1 cellular context compared by ENCODE assay signal in the genomic region with DNA sequence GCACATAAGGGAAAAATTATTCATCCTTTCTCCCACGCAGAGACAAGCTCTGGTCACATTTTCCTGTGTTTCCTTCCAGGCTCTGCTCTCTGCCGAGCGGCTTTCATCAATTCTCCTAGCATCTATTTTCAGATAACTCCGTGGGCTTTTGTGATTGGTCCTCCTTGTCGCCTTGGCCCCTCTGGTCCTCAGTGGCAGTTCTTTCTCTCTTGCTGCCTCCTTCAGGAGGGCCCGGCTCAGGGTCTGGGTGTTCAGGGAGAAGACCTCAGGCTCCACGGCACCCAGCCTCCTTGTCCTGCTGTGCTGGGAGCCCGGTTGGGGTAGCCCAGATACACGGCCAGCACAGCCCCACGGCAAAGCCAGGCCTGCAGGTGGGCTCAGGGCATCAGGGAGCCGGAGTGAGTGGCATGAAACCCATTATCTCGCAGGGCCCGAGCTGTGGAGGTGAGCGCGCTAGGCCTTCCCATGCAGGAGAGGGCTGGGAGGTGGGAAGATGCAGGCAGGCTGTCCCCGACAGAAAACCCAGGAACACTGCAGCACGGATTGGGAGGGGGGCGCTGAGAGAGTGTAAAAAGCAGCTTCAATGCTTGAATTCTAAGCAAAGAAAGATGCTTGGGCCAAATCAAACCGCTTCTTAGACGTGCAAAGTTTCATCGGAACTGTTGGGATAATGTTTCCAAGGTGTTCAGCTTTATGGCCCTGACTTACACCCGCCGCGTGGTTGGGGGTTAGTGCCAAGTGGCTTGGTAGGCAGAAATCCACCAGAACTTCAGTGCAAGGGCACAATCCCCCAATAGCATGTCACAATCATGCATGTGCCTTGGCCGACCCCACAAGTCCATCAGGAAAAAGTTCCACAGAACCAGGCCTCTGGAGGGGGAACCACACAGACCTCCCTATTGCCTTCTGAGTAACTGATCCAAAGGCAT.
TF ChIP-seq lines count a peak whose summit lies in the region.

No MANE protein-coding gene starts in this region.

TF ChIP-seq in A549, 52 proteins besides CTCF, POLR2A, EP300 and RAD21 (continued from another document):
- TF ChIP-seq, protein P1, sequence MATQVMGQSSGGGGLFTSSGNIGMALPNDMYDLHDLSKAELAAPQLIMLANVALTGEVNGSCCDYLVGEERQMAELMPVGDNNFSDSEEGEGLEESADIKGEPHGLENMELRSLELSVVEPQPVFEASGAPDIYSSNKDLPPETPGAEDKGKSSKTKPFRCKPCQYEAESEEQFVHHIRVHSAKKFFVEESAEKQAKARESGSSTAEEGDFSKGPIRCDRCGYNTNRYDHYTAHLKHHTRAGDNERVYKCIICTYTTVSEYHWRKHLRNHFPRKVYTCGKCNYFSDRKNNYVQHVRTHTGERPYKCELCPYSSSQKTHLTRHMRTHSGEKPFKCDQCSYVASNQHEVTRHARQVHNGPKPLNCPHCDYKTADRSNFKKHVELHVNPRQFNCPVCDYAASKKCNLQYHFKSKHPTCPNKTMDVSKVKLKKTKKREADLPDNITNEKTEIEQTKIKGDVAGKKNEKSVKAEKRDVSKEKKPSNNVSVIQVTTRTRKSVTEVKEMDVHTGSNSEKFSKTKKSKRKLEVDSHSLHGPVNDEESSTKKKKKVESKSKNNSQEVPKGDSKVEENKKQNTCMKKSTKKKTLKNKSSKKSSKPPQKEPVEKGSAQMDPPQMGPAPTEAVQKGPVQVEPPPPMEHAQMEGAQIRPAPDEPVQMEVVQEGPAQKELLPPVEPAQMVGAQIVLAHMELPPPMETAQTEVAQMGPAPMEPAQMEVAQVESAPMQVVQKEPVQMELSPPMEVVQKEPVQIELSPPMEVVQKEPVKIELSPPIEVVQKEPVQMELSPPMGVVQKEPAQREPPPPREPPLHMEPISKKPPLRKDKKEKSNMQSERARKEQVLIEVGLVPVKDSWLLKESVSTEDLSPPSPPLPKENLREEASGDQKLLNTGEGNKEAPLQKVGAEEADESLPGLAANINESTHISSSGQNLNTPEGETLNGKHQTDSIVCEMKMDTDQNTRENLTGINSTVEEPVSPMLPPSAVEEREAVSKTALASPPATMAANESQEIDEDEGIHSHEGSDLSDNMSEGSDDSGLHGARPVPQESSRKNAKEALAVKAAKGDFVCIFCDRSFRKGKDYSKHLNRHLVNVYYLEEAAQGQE (IDR thresholded peaks at IDR 0.05) = no peak
- TF ChIP-seq CBX8 (IDR thresholded peaks at IDR 0.05) = no peak
- no peak for TF ChIP-seq FOSL2 (IDR thresholded peaks at IDR 0.05)
- no peak for TF ChIP-seq FOSL2 (CRISPR knock-in tag; IDR thresholded peaks at IDR 0.05)
- TF ChIP-seq NR3C1 (IDR thresholded peaks at IDR 0.05) = no peak
- no peak for TF ChIP-seq MAZ (IDR thresholded peaks at IDR 0.05; ENCODE audit: borderline replicate concordance, low read depth, low read length)
- no peak for TF ChIP-seq HDAC2 (IDR thresholded peaks at IDR 0.05)
- no peak for TF ChIP-seq RARB (CRISPR knock-in tag; IDR thresholded peaks at IDR 0.05)
- TF ChIP-seq, protein P2, sequence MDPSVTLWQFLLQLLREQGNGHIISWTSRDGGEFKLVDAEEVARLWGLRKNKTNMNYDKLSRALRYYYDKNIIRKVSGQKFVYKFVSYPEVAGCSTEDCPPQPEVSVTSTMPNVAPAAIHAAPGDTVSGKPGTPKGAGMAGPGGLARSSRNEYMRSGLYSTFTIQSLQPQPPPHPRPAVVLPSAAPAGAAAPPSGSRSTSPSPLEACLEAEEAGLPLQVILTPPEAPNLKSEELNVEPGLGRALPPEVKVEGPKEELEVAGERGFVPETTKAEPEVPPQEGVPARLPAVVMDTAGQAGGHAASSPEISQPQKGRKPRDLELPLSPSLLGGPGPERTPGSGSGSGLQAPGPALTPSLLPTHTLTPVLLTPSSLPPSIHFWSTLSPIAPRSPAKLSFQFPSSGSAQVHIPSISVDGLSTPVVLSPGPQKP (IDR thresholded peaks at IDR 0.05; ENCODE audit: low read depth, low read length) = no peak
